Comparison of ENCODE assay signal across 10 cellular contexts in the genomic region with DNA sequence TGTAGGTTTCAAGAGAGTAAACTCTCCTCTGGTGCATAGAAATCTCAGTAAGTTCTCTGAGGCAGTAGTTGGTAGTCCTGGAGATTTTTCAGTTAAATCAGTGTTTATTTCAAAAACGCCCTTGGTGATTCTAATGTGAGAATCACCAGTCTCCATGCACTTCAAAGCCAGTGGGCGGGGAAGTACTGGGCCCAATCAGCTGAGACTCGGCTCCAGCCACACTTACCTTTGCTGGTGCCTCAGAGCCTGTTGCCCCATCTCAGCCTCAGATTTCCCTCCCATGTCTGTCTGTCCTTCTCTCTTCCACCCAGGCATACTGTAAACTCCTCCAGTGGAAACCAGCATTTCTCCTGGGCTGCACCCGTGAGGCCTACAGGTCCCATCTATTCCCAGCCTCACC. TPM values are rescaled to one million over a fixed set of nuclear protein-coding genes. Genes with fewer than 3 reads are reported as not detected.
DNase-seq lines count a peak whose midpoint lies in the region; ATAC-seq, FAIRE-seq and TF ChIP-seq lines count a peak whose summit lies in the region.
"Had no signal": no experiment of that assay in that cellular context is flagged by ENCODE, and none has a peak within 500 bp of the region (broad histone marks: within the 10 kb centered on the region; RNA-seq: fewer than 3 reads in every experiment).

No MANE protein-coding gene starts in this region.

- H3K4me3 ChIP-seq in SK-N-SH (ENCODE audit: low read depth in 2 of 2, low read length in 1 of 2) = no peak overlapping the region
- peak overlapping the region; percentile 45 for H3K4me3 ChIP-seq in skeletal muscle satellite cell (ENCODE audit: low read length)
- H3K4me3 ChIP-seq: mucosa of descending colon had no signal

- peak overlapping the region; percentile 98 for H3K27ac Mint-ChIP-seq in T-helper 1 cell treated with Interleukin-12 subunit alpha and Interleukin-12 subunit beta and Interleukin-4 antibody, amounts not matched to agents 30 μg/mL and 1 μg/mL, for 36 hours

- ATAC-seq in SK-N-SH treated with all-trans-retinoic acid at 6 μM for 48 hours = no peak; the same call in 2 of the 3 replicates

- no peaks in the 10 kb centered on the region for H3K27me3 Mint-ChIP-seq in T-helper 1 cell treated with Interleukin-12 subunit alpha and Interleukin-12 subunit beta and Interleukin-4 antibody, amounts not matched to agents 30 μg/mL and 1 μg/mL, for 36 hours (ENCODE audit: low read depth)

- no peaks in the 10 kb centered on the region for H3F3A ChIP-seq in SK-N-SH (replicated peaks; ENCODE audit: insufficient read depth)

- peaks cover 33% of the 10 kb centered on the region for H3K4me1 Mint-ChIP-seq in T-helper 1 cell treated with Interleukin-12 subunit alpha and Interleukin-12 subunit beta and Interleukin-4 antibody, amounts not matched to agents 30 μg/mL and 1 μg/mL, for 36 hours (ENCODE audit: low read depth)

- H2AFZ ChIP-seq in SK-N-SH (ENCODE audit: low read depth) = peak overlapping the region; percentile 92

- no peaks in the 10 kb centered on the region for H3K9me3 Mint-ChIP-seq in T-helper 1 cell treated with Interleukin-12 subunit alpha and Interleukin-12 subunit beta and Interleukin-4 antibody, amounts not matched to agents 30 μg/mL and 1 μg/mL, for 36 hours

- peaks cover 6 to 11% of the 10 kb centered on the region in 2 experiments; a peak in 2 of 4 replicates for H3K4me1 ChIP-seq in SK-N-SH (ENCODE audit: control insufficient read depth in 1 of 2, insufficient read depth in 2 of 2, low read depth in 1 of 2, low read length in 1 of 2)
- H3K4me1 ChIP-seq in skeletal muscle satellite cell (ENCODE audit: control insufficient read depth, insufficient read depth, low read length) = peaks cover 15% of the 10 kb centered on the region

- H3K27me3 ChIP-seq in SK-N-SH (ENCODE audit: insufficient read depth) (no peaks in the 10 kb centered on the region), skeletal muscle satellite cell (ENCODE audit: control insufficient read depth, insufficient read depth, low read length) (peaks cover 21% of the 10 kb centered on the region)

- H3K36me3 ChIP-seq in SK-N-SH (replicated peaks in 1 of 2; ENCODE audit: control insufficient read depth in 1 of 2, insufficient read depth in 2 of 2, low read length in 1 of 2) (no peaks in the 10 kb centered on the region), skeletal muscle satellite cell (ENCODE audit: insufficient read depth, low read length) (no peaks in the 10 kb centered on the region)

- TF ChIP-seq RAD21 in SK-N-SH (IDR thresholded peaks at IDR 0.05; ENCODE audit: low read length) = no peak

- POLR2A ChIA-PET in SK-N-SH (lab: Yijun Ruan, JAX) = no interaction called here

- TF ChIP-seq EP300 in SK-N-SH (IDR thresholded peaks at IDR 0.05; ENCODE audit: borderline replicate concordance in 1 of 2, low read depth in 1 of 2, low read length in 1 of 2) = no peak

- no peaks in the 10 kb centered on the region for H3K9me2 ChIP-seq in SK-N-SH

- no peaks in the 10 kb centered on the region for H3K79me2 ChIP-seq in SK-N-SH (ENCODE audit: insufficient read depth)

- H3K4me3 Mint-ChIP-seq in T-helper 1 cell treated with Interleukin-12 subunit alpha and Interleukin-12 subunit beta and Interleukin-4 antibody, amounts not matched to agents 30 μg/mL and 1 μg/mL, for 36 hours = peak overlapping the region; percentile 90

- 0 out of 2 replicates have a peak overlapping the region, but pooled peaks have one; percentile 49 for H3K9ac ChIP-seq in SK-N-SH
- no peak overlapping the region for H3K9ac ChIP-seq in skeletal muscle satellite cell (ENCODE audit: low read depth, low read length)

- WGBS in SK-N-SH (ENCODE audit: low lambda C conversion rate) = 91% methylated on average over 4 of the region's 4 CpGs

- no peak for TF ChIP-seq CTCF in SK-N-SH (IDR thresholded peaks at IDR 0.05)

- no peak for FAIRE-seq in RCC 7860 (lab: Jason Lieb, UNC)

- DNase-seq in SK-N-SH (no peak), dermis blood vessel endothelial cell (peak; percentile 25), posterior vena cava (ENCODE audit: low spot score) (no peak), mesenteric fat pad (ENCODE audit: low spot score) (no peak), RCC 7860 (ENCODE audit: low spot score) (no peak)
- DNase-seq: KG1, mucosa of descending colon had no signal

- H3K36me3 Mint-ChIP-seq in T-helper 1 cell treated with Interleukin-12 subunit alpha and Interleukin-12 subunit beta and Interleukin-4 antibody, amounts not matched to agents 30 μg/mL and 1 μg/mL, for 36 hours (ENCODE audit: low read depth) = peaks cover 3% of the 10 kb centered on the region

- CTCF ChIA-PET in SK-N-SH (lab: Yijun Ruan, JAX) = interaction anchor here (1.0 to 12.9 kb wide), 15 partner anchors 7 to 947 kb away, joined by 3 to 157 read pairs (median 5); a partner anchor contains a TSS

- 0 out of 4 replicates have a peak overlapping the region, but pooled peaks of 1 of the 2 experiments have one; percentile 10 for H3K27ac ChIP-seq in SK-N-SH (ENCODE audit: low read depth in 2 of 2, low read length in 1 of 2)

- H3K9me3 ChIP-seq in SK-N-SH (no peaks in the 10 kb centered on the region), skeletal muscle satellite cell (replicated peaks; ENCODE audit: low read length) (no peaks in the 10 kb centered on the region)
- H3K9me3 ChIP-seq: mucosa of descending colon had no signal

- H3K4me2 ChIP-seq in SK-N-SH (peak overlapping the region; percentile 62), skeletal muscle satellite cell (ENCODE audit: low read length) (peak overlapping the region; percentile 47)

- no peaks in the 10 kb centered on the region for H4K20me1 ChIP-seq in SK-N-SH (ENCODE audit: insufficient read depth)

- intact Hi-C loops in posterior vena cava (cut with DNase I) = loop anchor here (5.0 to 10.0 kb wide), 3 partner anchors 53 to 697 kb away; no protein-coding TSS in a partner anchor

TF ChIP-seq in SK-N-SH, 30 proteins besides CTCF, POLR2A, EP300 and RAD21 (continues in another document):
- TF ChIP-seq POLR2AphosphoS5 (IDR thresholded peaks at IDR 0.05; ENCODE audit: low read depth, low read length) (no peak), EZH2phosphoT487 (IDR thresholded peaks at IDR 0.05; ENCODE audit: borderline replicate concordance, low read depth) (no peak), TEAD4 (IDR thresholded peaks at IDR 0.05; ENCODE audit: borderline replicate concordance, insufficient read depth) (no peak), GABPA (IDR thresholded peaks at IDR 0.05; ENCODE audit: low read depth) (no peak)

TF ChIP-seq in SK-N-SH treated with all-trans-retinoic acid at 6 μM for 48 hours, 23 proteins besides CTCF, POLR2A, EP300 and RAD21:
- TF ChIP-seq ARNTL (CRISPR knock-in tag; IDR thresholded peaks at IDR 0.05; ENCODE audit: borderline replicate concordance, low read depth) = no peak
- TF ChIP-seq TCF4 (CRISPR knock-in tag; IDR thresholded peaks at IDR 0.05; ENCODE audit: borderline replicate concordance) = no peak
- TF ChIP-seq, protein P1, sequence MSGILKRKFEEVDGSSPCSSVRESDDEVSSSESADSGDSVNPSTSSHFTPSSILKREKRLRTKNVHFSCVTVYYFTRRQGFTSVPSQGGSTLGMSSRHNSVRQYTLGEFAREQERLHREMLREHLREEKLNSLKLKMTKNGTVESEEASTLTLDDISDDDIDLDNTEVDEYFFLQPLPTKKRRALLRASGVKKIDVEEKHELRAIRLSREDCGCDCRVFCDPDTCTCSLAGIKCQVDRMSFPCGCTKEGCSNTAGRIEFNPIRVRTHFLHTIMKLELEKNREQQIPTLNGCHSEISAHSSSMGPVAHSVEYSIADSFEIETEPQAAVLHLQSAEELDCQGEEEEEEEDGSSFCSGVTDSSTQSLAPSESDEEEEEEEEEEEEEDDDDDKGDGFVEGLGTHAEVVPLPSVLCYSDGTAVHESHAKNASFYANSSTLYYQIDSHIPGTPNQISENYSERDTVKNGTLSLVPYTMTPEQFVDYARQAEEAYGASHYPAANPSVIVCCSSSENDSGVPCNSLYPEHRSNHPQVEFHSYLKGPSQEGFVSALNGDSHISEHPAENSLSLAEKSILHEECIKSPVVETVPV (CRISPR knock-in tag; IDR thresholded peaks at IDR 0.05) = no peak
- TF ChIP-seq OSR1 (CRISPR knock-in tag; IDR thresholded peaks at IDR 0.05) = no peak
- no peak for TF ChIP-seq PPARA (CRISPR knock-in tag; IDR thresholded peaks at IDR 0.05; ENCODE audit: borderline replicate concordance)
- TF ChIP-seq SNAI2 (CRISPR knock-in tag; IDR thresholded peaks at IDR 0.05) = no peak

RNA-seq across cellular contexts. Expression of a gene that starts 7.4 kb away (rescaled TPM):
- polyA plus RNA-seq in SK-N-SH (2012; rRNA removed) = 26.5 and 32.1 TPM in 2 replicates
- 33.4 and 43.3 TPM in 2 replicates for polyA plus RNA-seq in SK-N-SH (2012; cell fraction: cytosol; rRNA removed)
- 10.8 and 15.8 TPM in 2 replicates for polyA plus RNA-seq in SK-N-SH (2012; cell fraction: nucleus; rRNA removed)
- total RNA-seq in dermis blood vessel endothelial cell (84.3 and 117 TPM in 2 replicates), posterior vena cava (10 to 100 TPM; 41.1 to 41.2 TPM), mesenteric fat pad (53.7 TPM)
- 6.3 and 6.6 TPM in 2 replicates for total RNA-seq in skeletal muscle satellite cell (2012; rRNA removed)
